ENCODE assay signal across 12 cellular contexts in the genomic region with DNA sequence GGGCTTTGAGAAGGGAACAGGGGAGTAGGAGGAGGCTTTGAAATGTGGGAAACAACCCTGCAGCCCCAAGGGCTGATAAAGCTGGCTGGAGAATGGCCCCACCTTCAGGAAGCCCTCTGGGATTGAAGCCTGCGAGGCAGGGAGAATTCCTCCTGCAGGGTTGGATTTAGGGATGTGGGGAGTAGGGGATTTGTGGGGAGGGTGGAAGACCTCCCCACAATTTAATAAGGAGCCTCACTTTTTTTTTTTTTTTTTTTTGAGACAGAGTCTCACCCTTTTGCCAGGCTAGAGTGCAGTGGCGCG.
A peak's percentile ranks its signal among the peaks of the same experiment; 100 is the strongest.
DNase-seq lines count a peak whose midpoint lies in the region; ATAC-seq, FAIRE-seq and TF ChIP-seq lines count a peak whose summit lies in the region.
"Had no signal": no experiment of that assay in that cellular context is flagged by ENCODE, and none has a peak within 500 bp of the region (broad histone marks: within the 10 kb centered on the region; RNA-seq: fewer than 3 reads in every experiment).

No MANE protein-coding gene starts in this region.

- H3K36me3 ChIP-seq in SJSA1 (no peaks in the 10 kb centered on the region), fibroblast of lung (ENCODE audit: control insufficient read depth, insufficient read depth, low read length) (no peaks in the 10 kb centered on the region), prostate gland (no peaks in the 10 kb centered on the region)

- ATAC-seq in A549 (no peak), GM21576 (IDR thresholded peaks at IDR 0.05; ENCODE audit: unreplicated experiment) (no peak)
- ATAC-seq: T-helper 17 cell had no signal

- no peak for TF ChIP-seq RAD21 in A549 (conservative IDR thresholded peaks at IDR 0.05 in 1 of 2, IDR thresholded peaks at IDR 0.05 in 1 of 2)

- peak overlapping the region; percentile 43 for H3K4me2 ChIP-seq in A549
- peak overlapping the region; percentile 75 for H3K4me2 ChIP-seq in fibroblast of lung (ENCODE audit: extremely low read depth, insufficient read depth, low read length)

- peak overlapping the region; percentile 50 to 75; a peak in 4 of 6 replicates for H3K27ac ChIP-seq in A549
- peak overlapping the region; percentile 11; the same call in 1 of the 2 replicates for H3K27ac ChIP-seq in SJSA1
- H3K27ac ChIP-seq in fibroblast of lung (ENCODE audit: insufficient read depth, low read length), result peak overlapping the region; percentile 52
- H3K27ac ChIP-seq in prostate gland, result peak overlapping the region; percentile 57 to 61

- no peaks in the 10 kb centered on the region for H3K79me2 ChIP-seq in fibroblast of lung (ENCODE audit: control insufficient read depth, insufficient read depth, low read length)

- TF ChIP-seq POLR2A in A549 (IDR thresholded peaks at IDR 0.05; ENCODE audit: low read length), result no peak
- no peak for TF ChIP-seq POLR2A in prostate gland (IDR thresholded peaks at IDR 0.05)

- no peak overlapping the region for H3K9ac ChIP-seq in fibroblast of lung (ENCODE audit: insufficient read depth, low read length)

- intact Hi-C loops in prostate gland (cut with DNase I), result no loop called here

- no peak for TF ChIP-seq EP300 in A549 (IDR thresholded peaks at IDR 0.05)

- 87% methylated on average over 3 of the region's 3 CpGs for WGBS in A549 (ENCODE audit: missing lambda C conversion rate)
- WGBS in prostate gland, result 73% methylated on average over 3 of the region's 3 CpGs

- TF ChIP-seq CTCF in A549 (IDR thresholded peaks at IDR 0.05) (no peak), fibroblast of lung (conservative IDR thresholded peaks at IDR 0.05 in 1 of 2, IDR thresholded peaks at IDR 0.05 in 1 of 2; ENCODE audit: low read depth in 1 of 2, low read length in 2 of 2) (peak in 1 of 2 donors; percentile 23), prostate gland (IDR thresholded peaks at IDR 0.05) (no peak)

- H3K9me3 ChIP-seq in A549 (no peaks in the 10 kb centered on the region), SJSA1 (replicated peaks) (no peaks in the 10 kb centered on the region), fibroblast of lung (ENCODE audit: control insufficient read depth, insufficient read depth, low read depth, low read length) (no peaks in the 10 kb centered on the region), prostate gland (no peaks in the 10 kb centered on the region)

- no peak overlapping the region for H2AFZ ChIP-seq in fibroblast of lung (ENCODE audit: low read length)

- DNase-seq in A549 (ENCODE audit: low read depth in 1 of 2, low spot score in 1 of 2) (no peak), SJSA1 (ENCODE audit: low read depth in 1 of 2, low spot score in 2 of 2) (no peak), fibroblast of lung (ENCODE audit: low read depth in 2 of 2) (no peak), prostate gland (ENCODE audit: low spot score) (no peak), GM03348 (ENCODE audit: low spot score) (no peak), NCI-H446 treated with DMSO at 0.1 percent for 48 hours (lab: John Stamatoyannopoulos, UW) (no peak), COR-L47 (lab: John Stamatoyannopoulos, UW) (no peak)
- DNase-seq: activated CD4-positive, alpha-beta memory T cell treated with anti-CD3 and anti-CD28 coated beads, Interleukin-2, amount 10 ng/mL, durations not matched to agents 7 days and 5 days; activated effector memory CD4-positive, alpha-beta T cell treated with anti-CD3 and anti-CD28 coated beads, Interleukin-2, amount 50 U/mL, for 16 hours; NCI-H1930; T-helper 17 cell had no signal

- H3K4me1 ChIP-seq in A549 (peaks cover 23% of the 10 kb centered on the region), SJSA1 (replicated peaks) (peaks cover 63% of the 10 kb centered on the region), fibroblast of lung (ENCODE audit: control insufficient read depth, extremely low read depth, insufficient read depth, low read length) (peaks cover 29% of the 10 kb centered on the region), prostate gland (replicated peaks) (no peaks in the 10 kb centered on the region)

- no peak overlapping the region for H3K4me3 ChIP-seq in A549
- H3K4me3 ChIP-seq in SJSA1, result no peak overlapping the region
- H3K4me3 ChIP-seq in fibroblast of lung (replicated peaks in 1 of 4; ENCODE audit: control extremely low read depth in 1 of 4, insufficient read depth in 1 of 4, low read depth in 3 of 4, low read length in 4 of 4), result no peak overlapping the region
- no peak overlapping the region for H3K4me3 ChIP-seq in prostate gland

- no peaks in the 10 kb centered on the region for H4K20me1 ChIP-seq in fibroblast of lung (ENCODE audit: control insufficient read depth, extremely low read depth, insufficient read depth, low read length)

- H3K27me3 ChIP-seq in SJSA1 (replicated peaks) (no peaks in the 10 kb centered on the region), fibroblast of lung (ENCODE audit: control insufficient read depth, insufficient read depth, low read length) (no peaks in the 10 kb centered on the region), prostate gland (replicated peaks; ENCODE audit: insufficient read depth) (no peaks in the 10 kb centered on the region)

- POLR2A ChIA-PET in A549 (lab: Yijun Ruan, JAX), result no interaction called here

- FAIRE-seq in A549 (lab: Jason Lieb, UNC), result no peak

- CTCF ChIA-PET in A549 (lab: Yijun Ruan, JAX), result interaction anchor here (0.5 to 0.8 kb wide), 2 partner anchors 16 to 126 kb away, joined by 3 read pairs; no protein-coding TSS in a partner anchor

TF ChIP-seq in A549, 52 proteins besides CTCF, POLR2A, EP300 and RAD21:
- TF ChIP-seq RCOR1 (IDR thresholded peaks at IDR 0.05; ENCODE audit: low read depth, low read length) (no peak), EHF (CRISPR knock-in tag; IDR thresholded peaks at IDR 0.05) (no peak), HEYL (CRISPR knock-in tag; IDR thresholded peaks at IDR 0.05) (no peak), ZFP36 (IDR thresholded peaks at IDR 0.05; ENCODE audit: borderline replicate concordance, partially characterized antibody) (peak; percentile 79), MYC (IDR thresholded peaks at IDR 0.05; ENCODE audit: borderline replicate concordance, low read length) (no peak), PHF8 (IDR thresholded peaks at IDR 0.05; ENCODE audit: borderline replicate concordance, low read depth) (no peak)
- TF ChIP-seq, protein P1, sequence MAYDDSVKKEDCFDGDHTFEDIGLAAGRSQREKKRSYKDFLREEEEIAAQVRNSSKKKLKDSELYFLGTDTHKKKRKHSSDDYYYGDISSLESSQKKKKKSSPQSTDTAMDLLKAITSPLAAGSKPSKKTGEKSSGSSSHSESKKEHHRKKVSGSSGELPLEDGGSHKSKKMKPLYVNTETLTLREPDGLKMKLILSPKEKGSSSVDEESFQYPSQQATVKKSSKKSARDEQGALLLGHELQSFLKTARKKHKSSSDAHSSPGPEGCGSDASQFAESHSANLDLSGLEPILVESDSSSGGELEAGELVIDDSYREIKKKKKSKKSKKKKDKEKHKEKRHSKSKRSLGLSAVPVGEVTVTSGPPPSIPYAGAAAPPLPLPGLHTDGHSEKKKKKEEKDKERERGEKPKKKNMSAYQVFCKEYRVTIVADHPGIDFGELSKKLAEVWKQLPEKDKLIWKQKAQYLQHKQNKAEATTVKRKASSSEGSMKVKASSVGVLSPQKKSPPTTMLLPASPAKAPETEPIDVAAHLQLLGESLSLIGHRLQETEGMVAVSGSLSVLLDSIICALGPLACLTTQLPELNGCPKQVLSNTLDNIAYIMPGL (CRISPR knock-in tag; IDR thresholded peaks at IDR 0.05; ENCODE audit: borderline replicate concordance), result no peak

Comparison
In these comparisons a context has a peak if more than half of its experiments do, and no peak if none do; other contexts are left out.
1. H3K27ac ChIP-seq: peak in every context shown above with its lines; median percentile 62 in A549; 59 in prostate gland; 52 in fibroblast of lung; 11 in SJSA1.